In genomic region chr5:119166026-119166425, GRCh38 we compare ENCODE assay signal across 17 cellular contexts.
DNase-seq lines count a peak whose midpoint lies in the region; TF ChIP-seq lines count a peak whose summit lies in the region.
"Had no signal": no experiment of that assay in that cellular context is flagged by ENCODE, and none has a peak within 500 bp of the region (broad histone marks: within the 10 kb centered on the region; RNA-seq: fewer than 3 reads in every experiment).

No MANE protein-coding gene starts in this region.

- in situ Hi-C loops in brain microvascular endothelial cell (cut with HindIII; ENCODE audit: low pct_ligation_motif_present, low sequenced_read_pairs) (no loop called here), GM13977 (cut with MboI; ENCODE audit: low pct_unique_long_range_greater_than_20kb, low sequenced_read_pairs, unreplicated experiment) (no loop called here)

- H3K4me1 ChIP-seq in HUES6 (ENCODE audit: control insufficient read depth, insufficient read depth, low read length), result peaks cover 11% of the 10 kb centered on the region; the same call in 1 of the 2 replicates

- H3K36me3 ChIP-seq in H7 (replicated peaks; ENCODE audit: control insufficient read depth, insufficient read depth, low read length), result no peaks in the 10 kb centered on the region; the same call in 1 of the 2 replicates
- peaks cover 41% of the 10 kb centered on the region for H3K36me3 ChIP-seq in HUES6 (ENCODE audit: control insufficient read depth, insufficient read depth, low read length)
- no peaks in the 10 kb centered on the region for H3K36me3 ChIP-seq in brain microvascular endothelial cell (replicated peaks)

- H3K9me3 ChIP-seq in HUES6 (ENCODE audit: control insufficient read depth, insufficient read depth, low read depth, low read length), result peaks cover 8% of the 10 kb centered on the region; the same call in 1 of the 2 replicates

- H3K27ac ChIP-seq in HUES6 (ENCODE audit: low read depth, low read length) (peak overlapping the region; percentile 90), brain microvascular endothelial cell (no peak overlapping the region)
- H3K27ac ChIP-seq: BLaER1 treated with 17β-estradiol and CSF1 and Interleukin-3, amounts not matched to agents 10 nM and 100 nM; PC-9 had no signal

- H3K27me3 ChIP-seq in H7 (ENCODE audit: control insufficient read depth, insufficient read depth, low read length) (no peaks in the 10 kb centered on the region), HUES6 (ENCODE audit: control insufficient read depth, insufficient read depth, low read length) (no peaks in the 10 kb centered on the region), brain microvascular endothelial cell (replicated peaks) (no peaks in the 10 kb centered on the region)
- H3K27me3 ChIP-seq: BLaER1 treated with 17β-estradiol and CSF1 and Interleukin-3, amounts not matched to agents 10 nM and 100 nM had no signal

- H3K9ac ChIP-seq in HUES6 (ENCODE audit: low read length), result no peak overlapping the region
- H3K9ac ChIP-seq: BLaER1 treated with 17β-estradiol and CSF1 and Interleukin-3, amounts not matched to agents 10 nM and 100 nM had no signal

- DNase-seq in A172 (ENCODE audit: low spot score) (peak; percentile 35), H7 (peak; percentile 2), fibroblast of villous mesenchyme (ENCODE audit: low read depth) (peak; percentile 30), brain microvascular endothelial cell (no peak), putamen (ENCODE audit: low spot score) (no peak), GM13977 (ENCODE audit: low spot score) (no peak), NCI-H1436 treated with DMSO at 0.1 percent for 48 hours (lab: John Stamatoyannopoulos, UW) (no peak)
- DNase-seq: 8988T, DMS 273 treated with DMSO at 0.1 percent for 48 hours, NCI-H1436, NCI-H2081, NCI-H510A, PC-9, T-cell had no signal

- TF ChIP-seq CTCF in fibroblast of villous mesenchyme (IDR thresholded peaks at IDR 0.05; ENCODE audit: insufficient read depth, low read depth, low read length) (no peak), brain microvascular endothelial cell (IDR thresholded peaks at IDR 0.05; ENCODE audit: low read depth, low read length, missing control alignments) (no peak), GM13977 (IDR thresholded peaks at IDR 0.05; ENCODE audit: extremely low read depth, insufficient read depth, missing control alignments) (no peak)

- H3K4me3 ChIP-seq in H7 (ENCODE audit: insufficient read depth, low read depth, low read length), result no peak overlapping the region
- no peak overlapping the region for H3K4me3 ChIP-seq in HUES6 (ENCODE audit: low read depth, low read length)
- H3K4me3 ChIP-seq in fibroblast of villous mesenchyme (ENCODE audit: low read depth, low read length), result no peak overlapping the region
- no peak overlapping the region for H3K4me3 ChIP-seq in brain microvascular endothelial cell (ENCODE audit: low read depth, low read length)
- H3K4me3 ChIP-seq: BLaER1 treated with 17β-estradiol and CSF1 and Interleukin-3, amounts not matched to agents 10 nM and 100 nM; K562; PC-9 had no signal

Comparison
In these comparisons a context has a peak if more than half of its experiments do, and no peak if none do; other contexts are left out.
1. DNase-seq: peak in A172 (single experiment), H7 (single experiment) and fibroblast of villous mesenchyme (single experiment); none in brain microvascular endothelial cell (single experiment), putamen (single experiment), GM13977 (single experiment) and NCI-H1436 treated with DMSO at 0.1 percent for 48 hours (single experiment).